Comparison of ENCODE assay signal across 1 cellular context in genomic region chr9:91119679-91120078, GRCh38.
TF ChIP-seq lines count a peak whose summit lies in the region.

No MANE protein-coding gene starts in this region.

TF ChIP-seq in HCT116, 20 proteins besides CTCF, POLR2A, EP300 and RAD21 (continued from another document):
- 0 out of 2 replicates have a peak, but pooled peaks have one; percentile 18 for TF ChIP-seq EGR1 (IDR thresholded peaks at IDR 0.05; ENCODE audit: low read depth)
